In genomic region chr14:49959822-49960408, GRCh38 we compare ENCODE assay signal across 1 cellular context.
A peak's percentile ranks its signal among the peaks of the same experiment; 100 is the strongest.
TF ChIP-seq lines count a peak whose summit lies in the region.

No MANE protein-coding gene starts in this region.

TF ChIP-seq in GM12878, 131 proteins besides CTCF, POLR2A, EP300 and RAD21 (continued from another document):
- peak; percentile 62; the same call in 1 of the 2 replicates for TF ChIP-seq FOXM1 (IDR thresholded peaks at IDR 0.05; ENCODE audit: low read depth, low read length)
- 0 out of 2 replicates have a peak, but pooled peaks have one; percentile 32 for TF ChIP-seq BCL11A (IDR thresholded peaks at IDR 0.05; ENCODE audit: low read depth, low read length)
- peak; percentile 60 for TF ChIP-seq MLLT1 (IDR thresholded peaks at IDR 0.05)
- TF ChIP-seq EGR1 (IDR thresholded peaks at IDR 0.05; ENCODE audit: borderline replicate concordance in 1 of 2, low read depth in 2 of 2, low read length in 2 of 2), result peak in 1 of 2 experiments; percentile 55; a peak in 1 of 3 replicates
- no peak for TF ChIP-seq TBL1XR1 (IDR thresholded peaks at IDR 0.05; ENCODE audit: low read depth, low read length)
- TF ChIP-seq GABPA (IDR thresholded peaks at IDR 0.05; ENCODE audit: low read depth), result no peak
- peak; percentile 87 for TF ChIP-seq EED (IDR thresholded peaks at IDR 0.05; ENCODE audit: low read depth)
- peak; percentile 71; the same call in 1 of the 2 replicates for TF ChIP-seq RELB (IDR thresholded peaks at IDR 0.05; ENCODE audit: low read depth)
- TF ChIP-seq ZBED1 (IDR thresholded peaks at IDR 0.05; ENCODE audit: borderline replicate concordance), result peak; percentile 58; the same call in 1 of the 2 replicates
- 0 out of 2 replicates have a peak, but pooled peaks have one; percentile 34 for TF ChIP-seq DPF2 (IDR thresholded peaks at IDR 0.05)
- no peak for TF ChIP-seq NFYA (IDR thresholded peaks at IDR 0.05; ENCODE audit: borderline replicate concordance, low read depth, low read length)
- peak in 1 of 2 experiments; percentile 66; a peak in 1 of 4 replicates for TF ChIP-seq ETV6 (conservative IDR thresholded peaks at IDR 0.05 in 1 of 2, IDR thresholded peaks at IDR 0.05 in 1 of 2; ENCODE audit: borderline replicate concordance in 1 of 2, low read depth in 1 of 2)
- no peak for TF ChIP-seq JUNB (IDR thresholded peaks at IDR 0.05)
